Comparison of ENCODE assay signal across 8 cellular contexts in genomic region chr1:65148548-65149390, GRCh38. TPM values are rescaled to one million over a fixed set of nuclear protein-coding genes. Genes with fewer than 3 reads are reported as not detected.
A peak's percentile ranks its signal among the peaks of the same experiment; 100 is the strongest.
DNase-seq lines count a peak whose midpoint lies in the region; ATAC-seq, FAIRE-seq and TF ChIP-seq lines count a peak whose summit lies in the region.

No MANE protein-coding gene starts in this region.

- H3K9ac ChIP-seq in GM12878 (ENCODE audit: control insufficient read depth, insufficient read depth, low read length) (peak overlapping the region; percentile 38), iPS-18a (ENCODE audit: low read length) (peak overlapping the region; percentile 64)

- FAIRE-seq in GM12878 (lab: Jason Lieb, UNC) = peak; percentile 38

- in situ Hi-C loops in GM12878 (cut with MboI) = no loop called here

- POLR2A ChIA-PET in GM12878 (lab: Charles Lee) = interaction anchor here (0.9 to 1.4 kb wide), 6 partner anchors 16 to 183 kb away, joined by 3 read pairs; partner anchors contain the start of gene JAK1

- 1% methylated on average over 57 of the region's 75 CpGs for WGBS in GM12878 (ENCODE audit: insufficient coverage, insufficient replicate concordance, low lambda C conversion rate, missing lambda C conversion rate)

- peak overlapping the region; percentile 66 for H2AFZ ChIP-seq in GM12878 (ENCODE audit: control insufficient read depth, low read depth, low read length)

- no peaks in the 10 kb centered on the region for H4K20me1 ChIP-seq in GM12878 (ENCODE audit: control insufficient read depth, insufficient read depth)

- peaks cover 5% of the 10 kb centered on the region; the same call in 1 of the 2 replicates for H3K4me1 ChIP-seq in GM12878 (ENCODE audit: control insufficient read depth, insufficient read depth, low read length)
- H3K4me1 ChIP-seq in iPS-18a (ENCODE audit: control insufficient read depth, low read depth, low read length) = peaks cover 19% of the 10 kb centered on the region

- H3K27me3 ChIP-seq in GM12878 (replicated peaks in 1 of 2; ENCODE audit: control insufficient read depth in 2 of 2, insufficient read depth in 2 of 2, low read length in 1 of 2) (peaks cover 0 to 4% of the 10 kb centered on the region in 2 experiments; a peak in 1 of 4 replicates), iPS-18a (ENCODE audit: control insufficient read depth, insufficient read depth, low read length) (peaks cover 62% of the 10 kb centered on the region)

- TF ChIP-seq EP300 in GM12878 (IDR thresholded peaks at IDR 0.05; ENCODE audit: borderline replicate concordance in 1 of 2, control insufficient read depth in 1 of 2, low read depth in 2 of 2, low read length in 2 of 2) = no peak

- H3K36me3 ChIP-seq in GM12878 (ENCODE audit: control insufficient read depth in 2 of 2, insufficient read depth in 2 of 2, low read length in 1 of 2) (no peaks in the 10 kb centered on the region), iPS-18a (ENCODE audit: control insufficient read depth, low read depth, low read length) (no peaks in the 10 kb centered on the region)

- peaks cover 57% of the 10 kb centered on the region for H3K79me2 ChIP-seq in GM12878 (ENCODE audit: control insufficient read depth, insufficient read depth, low read length)

- RAD21 ChIA-PET in GM12878 (lab: Charles Lee; ENCODE audit: unreplicated experiment) = interaction anchor here (0.8 to 1.2 kb wide), 4 partner anchors 9 to 272 kb away, joined by 3 to 6 read pairs (median 3); partner anchors contain the start of genes LEPR and LEPROT

- H3K9me3 ChIP-seq in GM12878 (replicated peaks; ENCODE audit: control insufficient read depth, insufficient read depth, low read length) = no peaks in the 10 kb centered on the region
- H3K9me3 ChIP-seq in iPS-18a (ENCODE audit: control insufficient read depth, low read depth, low read length) = no peaks in the 10 kb centered on the region

- peak overlapping the region; percentile 87 for H3K4me3 ChIP-seq in GM12878
- peak overlapping the region; percentile 84 for H3K4me3 ChIP-seq in iPS-18a (ENCODE audit: low read length)
- H3K4me3 ChIP-seq in skin epidermis = peak overlapping the region; percentile 53 to 82 (median 74)

- ATAC-seq in GM19395 (IDR thresholded peaks at IDR 0.05; ENCODE audit: unreplicated experiment) (peak; percentile 56), HG03457 (IDR thresholded peaks at IDR 0.05; ENCODE audit: unreplicated experiment) (peak; percentile 48), GM12878 (peak; percentile 66), GM18520 (IDR thresholded peaks at IDR 0.05; ENCODE audit: unreplicated experiment) (no peak)

- peak; percentile 63 for DNase-seq in D341Med (ENCODE audit: low spot score)
- peak; percentile 45 for DNase-seq in GM12878 (ENCODE audit: low read depth, low spot score)

- no peak for TF ChIP-seq CTCF in GM12878 (IDR thresholded peaks at IDR 0.05 in 2 of 3, conservative IDR thresholded peaks at IDR 0.05 in 1 of 3; ENCODE audit: control insufficient read depth in 2 of 3, extremely low read depth in 1 of 3, insufficient read depth in 1 of 3, low read depth in 3 of 3, low read length in 3 of 3)

- H3K4me2 ChIP-seq in GM12878 (ENCODE audit: control insufficient read depth, insufficient read depth) = peak overlapping the region; percentile 74

- H3K27ac ChIP-seq in GM12878 (ENCODE audit: control insufficient read depth, insufficient read depth) = peak overlapping the region; percentile 55
- peak overlapping the region; percentile 56 for H3K27ac ChIP-seq in iPS-18a (ENCODE audit: low read length)
- H3K27ac ChIP-seq in skin epidermis = peak overlapping the region in 19 of 21 experiments; percentile 14 to 93 (median 77)

- CTCF ChIA-PET in GM12878 (lab: Yijun Ruan, JAX) = interaction anchor here (1.1 to 3.7 kb wide), 3 partner anchors 10 to 60 kb away, joined by 3 to 15 read pairs (median 3); no protein-coding TSS in a partner anchor

- no peak for TF ChIP-seq RAD21 in GM12878 (IDR thresholded peaks at IDR 0.05; ENCODE audit: insufficient read depth, low read depth, low read length)

- intact Hi-C loops in GM12878 (cut with micrococcal nuclease; ENCODE audit: unreplicated experiment) = no loop called here

- BruUV-seq in GM12878 (replicated peaks; lab: Mats Ljungman, UMichigan) = no TSS peak

- TF ChIP-seq POLR2A in Raji (IDR thresholded peaks at IDR 0.05; ENCODE audit: insufficient read depth, low read depth, low read length) (peak; percentile 76), GM12878 (IDR thresholded peaks at IDR 0.05; ENCODE audit: low read depth, low read length) (peak; percentile 79)

- SMC1A ChIA-PET in GM12878 (lab: Charles Lee; ENCODE audit: uncharacterized antibody, unreplicated experiment) = interaction anchor here (0.9 to 4.0 kb wide), 3 partner anchors 12 to 60 kb away, joined by 3 to 18 read pairs (median 10); no protein-coding TSS in a partner anchor

TF ChIP-seq in GM12878, 131 proteins besides CTCF, POLR2A, EP300 and RAD21 (continues in another document):
- TF ChIP-seq ATF3 (IDR thresholded peaks at IDR 0.05; ENCODE audit: borderline replicate concordance, extremely low read depth, low read depth, low read length) (no peak), CEBPZ (IDR thresholded peaks at IDR 0.05; ENCODE audit: low read depth, low read length) (no peak), CREM (IDR thresholded peaks at IDR 0.05; ENCODE audit: low read depth) (0 out of 2 replicates have a peak, but pooled peaks have one; percentile 8), CBX3 (IDR thresholded peaks at IDR 0.05; ENCODE audit: borderline replicate concordance, low read depth) (no peak), CEBPB (IDR thresholded peaks at IDR 0.05; ENCODE audit: borderline replicate concordance in 1 of 2, low read depth in 2 of 2, low read length in 2 of 2) (no peak), FOS (IDR thresholded peaks at IDR 0.05; ENCODE audit: borderline replicate concordance, extremely low read depth, insufficient read length) (no peak), TCF12 (IDR thresholded peaks at IDR 0.05; ENCODE audit: low read depth, low read length) (peak; percentile 60; the same call in 1 of the 2 replicates), IRF3 (IDR thresholded peaks at IDR 0.05) (no peak)

RNA-seq across cellular contexts. Expression of gene AK4, which starts 0.8 kb away (rescaled TPM):
- 60.1 and 61.7 TPM in 2 replicates for total RNA-seq in GM12878 (2013; cell fraction: nucleolus; rRNA removed)
- 42.0 and 49.9 TPM in 2 replicates for total RNA-seq in GM12878 (2014; rRNA removed)
- total RNA-seq in GM12878 (2014; rRNA removed; fragmentation: Illumina TruSeq; extraction: Trizol) = 28.6 and 31.0 TPM in 2 replicates
- total RNA-seq in GM12878 (2021) = 61.2 and 63.7 TPM in 2 replicates
- 86.9 TPM for polyA plus RNA-seq in GM12878 (2011; ENCODE audit: low read depth)
- polyA plus RNA-seq in GM12878 (2011; rRNA removed) = 161 and 172 TPM in 2 replicates
- 88.7 and 144 TPM in 2 replicates for polyA plus RNA-seq in GM12878 (2011; cell fraction: cytosol; rRNA removed)
- polyA plus RNA-seq in GM12878 (2011; cell fraction: nucleus; rRNA removed) = 35.3 and 61.7 TPM in 2 replicates
- 67.8 and 107 TPM in 2 replicates for polyA plus RNA-seq in GM12878 (2012)
- 51.5 and 64.0 TPM in 2 replicates for polyA plus RNA-seq in GM12878 (2014; fragmentation: Illumina TruSeq; extraction: Trizol)
- 10 to 100 TPM; 23.9 to 26.9 TPM for polyA plus RNA-seq in GM12878 (2014; fragmentation: Nextera tagmentation; extraction: Ambion mirVana)
- polyA plus RNA-seq in GM12878 (2014; rRNA removed) = 38.3 and 46.5 TPM in 2 replicates
- polyA plus RNA-seq in GM12878 (2016; fragmentation: Nextera tagmentation; extraction: Ambion mirVana) = 10 to 100 TPM; 68.6 to 76.5 TPM
- polyA minus RNA-seq in GM12878 (2011; rRNA and poly(A)+ RNA removed) = 114 and 122 TPM in 2 replicates
- polyA minus RNA-seq in GM12878 (2011; cell fraction: cytosol; rRNA and poly(A)+ RNA removed) = 23.0 and 33.8 TPM in 2 replicates
- 23.1 and 24.6 TPM in 2 replicates for polyA minus RNA-seq in GM12878 (2011; cell fraction: nucleus; rRNA and poly(A)+ RNA removed)
